1 cellular context compared by ENCODE assay signal in genomic region chr12:71890475-71890874, GRCh38.
TF ChIP-seq lines count a peak whose summit lies in the region.

No MANE protein-coding gene starts in this region.

TF ChIP-seq in GM12878, 131 proteins besides CTCF, POLR2A, EP300 and RAD21:
- TF ChIP-seq ZNF687 (IDR thresholded peaks at IDR 0.05) = no peak
- no peak for TF ChIP-seq HCFC1 (IDR thresholded peaks at IDR 0.05; ENCODE audit: low read length)
- no peak for TF ChIP-seq RB1 (IDR thresholded peaks at IDR 0.05; ENCODE audit: borderline replicate concordance)
- TF ChIP-seq PKNOX1 (IDR thresholded peaks at IDR 0.05) = no peak
